20 cellular contexts compared by ENCODE assay signal in the genomic region with DNA sequence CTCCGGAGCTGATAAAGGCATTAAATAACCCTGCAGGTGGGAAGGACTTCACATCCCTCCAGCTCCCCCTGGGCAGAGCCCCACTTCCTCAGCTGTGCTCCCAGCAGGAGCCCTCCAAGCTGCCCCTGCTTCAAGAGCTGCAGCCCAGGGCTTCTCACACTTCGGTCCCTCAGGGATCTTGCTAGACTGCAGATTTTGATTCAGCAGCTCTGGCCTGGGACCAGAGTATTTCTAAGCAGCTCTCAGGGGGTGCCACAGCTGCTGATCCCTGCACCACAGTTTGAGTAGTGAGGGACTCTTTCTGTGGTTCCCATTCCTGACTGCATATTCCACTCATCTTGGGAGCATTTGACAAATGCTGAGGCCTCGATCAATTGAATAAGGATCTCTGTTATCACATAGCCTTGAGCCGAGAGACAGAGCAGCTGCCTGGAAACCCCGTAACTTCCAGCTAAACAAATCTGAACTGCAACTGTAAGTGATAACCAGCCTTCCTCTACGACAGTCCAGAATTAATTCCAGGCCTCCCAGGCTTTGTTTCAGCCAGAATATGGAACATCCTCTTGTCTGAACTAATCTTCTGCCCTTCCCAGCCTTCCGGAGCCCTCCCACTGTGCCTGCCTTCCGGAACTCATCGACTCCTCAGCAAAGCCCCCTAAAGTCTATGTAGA.
DNase-seq lines count a peak whose midpoint lies in the region; ATAC-seq, FAIRE-seq and TF ChIP-seq lines count a peak whose summit lies in the region.
"Had no signal": no experiment of that assay in that cellular context is flagged by ENCODE, and none has a peak within 500 bp of the region (broad histone marks: within the 10 kb centered on the region; RNA-seq: fewer than 3 reads in every experiment).

No MANE protein-coding gene starts in this region.

- no peaks in the 10 kb centered on the region for H3K23me2 ChIP-seq in H1 (ENCODE audit: low read depth, low read length)

- H3K27ac ChIP-seq in H1 (ENCODE audit: low read depth, low read length) (no peak overlapping the region), right lobe of liver (peak overlapping the region in 2 of 3 donors; percentile 13 to 36), skeletal muscle tissue (ENCODE audit: low read depth, low read length) (peak overlapping the region; percentile 25)
- H3K27ac ChIP-seq: gastrocnemius medialis, pancreas, WERI-Rb-1 had no signal

- H3K9me3 ChIP-seq in H1 (ENCODE audit: insufficient read depth in 2 of 2, low read depth in 1 of 2, low read length in 1 of 2): no peaks in the 10 kb centered on the region
- H3K9me3 ChIP-seq in right lobe of liver: no peaks in the 10 kb centered on the region
- no peaks in the 10 kb centered on the region for H3K9me3 ChIP-seq in skeletal muscle tissue (ENCODE audit: control insufficient read depth in 3 of 3, low read length in 3 of 3)
- H3K9me3 ChIP-seq: gastrocnemius medialis, pancreas, tibial nerve had no signal

- H2BK5ac ChIP-seq in H1 (ENCODE audit: low read depth, low read length): no peak overlapping the region

- TF ChIP-seq EP300 in H1 (IDR thresholded peaks at IDR 0.05; ENCODE audit: borderline replicate concordance in 1 of 2, low read depth in 2 of 2, low read length in 2 of 2): no peak

- no peak overlapping the region for H3K4ac ChIP-seq in H1 (replicated peaks; ENCODE audit: insufficient read length, low read depth, low read length)

- no peak for TF ChIP-seq POLR2A in H1 (IDR thresholded peaks at IDR 0.05; ENCODE audit: control extremely low read depth in 1 of 2, low read depth in 2 of 2, low read length in 2 of 2)
- no peak for TF ChIP-seq POLR2A in right lobe of liver (IDR thresholded peaks at IDR 0.05)

- CTCF ChIA-PET in H1 (lab: Charles Lee; ENCODE audit: partially characterized antibody): interaction anchor here (0.7 to 4.8 kb wide), 10 partner anchors 8 to 130 kb away, joined by 3 to 38 read pairs (median 4); no protein-coding TSS in a partner anchor

- H3K79me1 ChIP-seq in H1 (ENCODE audit: low read depth, low read length): no peaks in the 10 kb centered on the region

- H3K27me3 ChIP-seq in H1 (replicated peaks in 1 of 4; ENCODE audit: control insufficient read depth in 3 of 4, extremely low read depth in 1 of 4, insufficient read depth in 3 of 4, low read length in 3 of 4) (no peaks in the 10 kb centered on the region), right lobe of liver (no peaks in the 10 kb centered on the region), skeletal muscle tissue (ENCODE audit: control insufficient read depth in 3 of 3, insufficient read depth in 3 of 3, low read length in 3 of 3) (no peaks in the 10 kb centered on the region)
- H3K27me3 ChIP-seq: gastrocnemius medialis, pancreas, tibial nerve had no signal

- H3K18ac ChIP-seq in H1 (ENCODE audit: extremely low read depth, low read length): no peak overlapping the region

- no peak for TF ChIP-seq RAD21 in H1 (IDR thresholded peaks at IDR 0.05 in 1 of 2, conservative IDR thresholded peaks at IDR 0.05 in 1 of 2; ENCODE audit: low read depth in 2 of 2, low read length in 2 of 2)

- H4K8ac ChIP-seq in H1 (ENCODE audit: extremely low read depth, insufficient read depth, low read length): no peak overlapping the region

- no peak overlapping the region; the same call in 1 of the 2 replicates for H2BK15ac ChIP-seq in H1 (ENCODE audit: low read length)

- H3K4me3 ChIP-seq in H1 (ENCODE audit: extremely low read depth in 1 of 4, insufficient read depth in 2 of 4, low read depth in 3 of 4, low read length in 4 of 4) (no peak overlapping the region), right lobe of liver (no peak overlapping the region), skeletal muscle tissue (ENCODE audit: low read length in 3 of 3) (no peak overlapping the region)
- H3K4me3 ChIP-seq: gastrocnemius medialis, pancreas, tibial nerve had no signal

- H4K20me1 ChIP-seq in H1 (replicated peaks in 1 of 2; ENCODE audit: control insufficient read depth in 1 of 2, insufficient read depth in 2 of 2, low read length in 2 of 2): no peaks in the 10 kb centered on the region

- H2BK120ac ChIP-seq in H1 (replicated peaks; ENCODE audit: low read depth, low read length): no peak overlapping the region

- H2AFZ ChIP-seq in H1 (ENCODE audit: low read length): no peak overlapping the region

- H3K9ac ChIP-seq in H1 (replicated peaks in 1 of 4; ENCODE audit: extremely low read depth in 1 of 4, low read depth in 3 of 4, low read length in 3 of 4) (no peak overlapping the region), skeletal muscle tissue (ENCODE audit: low read depth in 1 of 3, low read length in 3 of 3) (no peak overlapping the region)

- DNase-seq in NCI-H2171 (lab: John Stamatoyannopoulos, UW) (peak; percentile 9), H1 (ENCODE audit: low read depth in 1 of 2, low spot score in 2 of 2) (no peak), right lobe of liver (no peak), medulla oblongata (ENCODE audit: extremely low spot score) (no peak)
- no peak for DNase-seq in activated CD4-positive, alpha-beta T cell treated with anti-CD3 and anti-CD28 coated beads for 48 hours
- no peak for DNase-seq in stimulated activated CD4-positive, alpha-beta T cell treated with anti-CD3 and anti-CD28 coated beads, Interleukin-15, amount 100 ng/mL, for 24 hours
- DNase-seq: DMS153; endodermal cell; gastrocnemius medialis; immature natural killer cell; KBM-7; NCI-H1048; pancreas; stimulated activated CD4-positive, alpha-beta T cell treated with anti-CD3 and anti-CD28 coated beads, Interleukin-12 subunit alpha, Interleukin-12 subunit beta, amount 100 ng/mL, for 4 hours; stimulated activated naive B cell treated with anti-CD40 and anti-IgM and Interleukin-4, amounts not matched to agents 10 μg/mL and 1 μg/mL and 100 μg/mL, for 72 hours had no signal

- peaks cover 0 to 7% (median 0%) of the 10 kb centered on the region in 4 experiments; a peak in 4 of 7 replicates for H3K4me1 ChIP-seq in H1 (replicated peaks in 1 of 4; ENCODE audit: control insufficient read depth in 3 of 4, insufficient read depth in 4 of 4, low read length in 3 of 4)
- H3K4me1 ChIP-seq in right lobe of liver: peaks cover 0 to 8% (median 2%) of the 10 kb centered on the region in 4 donors
- peaks cover 13% of the 10 kb centered on the region in 3 donors for H3K4me1 ChIP-seq in skeletal muscle tissue (ENCODE audit: control insufficient read depth in 3 of 3, insufficient read depth in 3 of 3, low read length in 3 of 3)
- H3K4me1 ChIP-seq: gastrocnemius medialis, pancreas had no signal

- no peak overlapping the region for H3K23ac ChIP-seq in H1 (ENCODE audit: insufficient read length)

- H4K91ac ChIP-seq in H1 (replicated peaks; ENCODE audit: insufficient read length, low read length): no peak overlapping the region

- POLR2A ChIA-PET in H1 (lab: Charles Lee; ENCODE audit: partially characterized antibody): no interaction called here

- no peak for TF ChIP-seq CTCF in H1 (IDR thresholded peaks at IDR 0.05; ENCODE audit: control extremely low read depth in 1 of 3, insufficient read depth in 1 of 3, low read depth in 1 of 3, low read length in 3 of 3)
- TF ChIP-seq CTCF in right lobe of liver (IDR thresholded peaks at IDR 0.05): no peak

- H3K36me3 ChIP-seq in H1 (ENCODE audit: control insufficient read depth in 2 of 4, insufficient read depth in 4 of 4, low read length in 3 of 4) (no peaks in the 10 kb centered on the region), right lobe of liver (no peaks in the 10 kb centered on the region), skeletal muscle tissue (ENCODE audit: control insufficient read depth in 3 of 3, insufficient read depth in 3 of 3, low read length in 3 of 3) (no peaks in the 10 kb centered on the region)
- H3K36me3 ChIP-seq: gastrocnemius medialis, pancreas, tibial nerve, WERI-Rb-1 had no signal

- H4K5ac ChIP-seq in H1 (ENCODE audit: insufficient read length, low read depth, low read length): no peak overlapping the region

- WGBS in H1 (ENCODE audit: extremely low coverage in 1 of 2, insufficient coverage in 1 of 2, insufficient read length in 1 of 2, insufficient replicate concordance in 2 of 2, low coverage in 1 of 2, low lambda C conversion rate in 2 of 2, missing lambda C conversion rate in 1 of 2), 2 experiments: 84% methylated on average over 9 of the region's 9 CpGs; no CpG with 5 or more reads in 1 of the 2 experiments
- WGBS in right lobe of liver (ENCODE audit: insufficient coverage, low coverage, low lambda C conversion rate, missing lambda C conversion rate): 66% methylated on average over 7 of the region's 9 CpGs

- no peak overlapping the region for H2BK20ac ChIP-seq in H1 (ENCODE audit: low read length)

- no peak overlapping the region for H3K4me2 ChIP-seq in H1 (ENCODE audit: insufficient read depth in 1 of 2, low read depth in 2 of 2, low read length in 2 of 2)

- ATAC-seq in right lobe of liver: peak; percentile 31 to 76 (median 54)
- no peak for ATAC-seq in GM21526 (IDR thresholded peaks at IDR 0.05; ENCODE audit: low FRiP score, unreplicated experiment)
- ATAC-seq: stimulated activated naive B cell treated with anti-CD40 and anti-IgM and Interleukin-4, amounts not matched to agents 10 μg/mL and 1 μg/mL and 100 μg/mL, for 72 hours had no signal

- no peak overlapping the region for H2BK12ac ChIP-seq in H1 (ENCODE audit: low read depth, low read length)

- FAIRE-seq in H1 (lab: Jason Lieb, UNC): no peak
- FAIRE-seq: pancreas, RCC 7860 had no signal

- no peak overlapping the region for H3K14ac ChIP-seq in H1 (ENCODE audit: insufficient read length)

- H3K56ac ChIP-seq in H1 (replicated peaks; ENCODE audit: insufficient read length, low read depth, low read length): peak overlapping the region; percentile 40

- H3K79me2 ChIP-seq in H1 (ENCODE audit: control insufficient read depth in 1 of 2, insufficient read depth in 2 of 2, low read length in 2 of 2): no peaks in the 10 kb centered on the region

- intact Hi-C loops in right lobe of liver (cut with DNase I): no loop called here

- no peak overlapping the region for H2AK5ac ChIP-seq in H1 (ENCODE audit: low read depth, low read length)

TF ChIP-seq in H1, 55 proteins besides CTCF, POLR2A, EP300 and RAD21:
- no peak for TF ChIP-seq MAFK (IDR thresholded peaks at IDR 0.05; ENCODE audit: low read depth, low read length)
- TF ChIP-seq, protein P1, sequence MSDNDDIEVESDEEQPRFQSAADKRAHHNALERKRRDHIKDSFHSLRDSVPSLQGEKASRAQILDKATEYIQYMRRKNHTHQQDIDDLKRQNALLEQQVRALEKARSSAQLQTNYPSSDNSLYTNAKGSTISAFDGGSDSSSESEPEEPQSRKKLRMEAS (IDR thresholded peaks at IDR 0.05): no peak
